Comparison of ENCODE assay signal across 19 cellular contexts in the genomic region with DNA sequence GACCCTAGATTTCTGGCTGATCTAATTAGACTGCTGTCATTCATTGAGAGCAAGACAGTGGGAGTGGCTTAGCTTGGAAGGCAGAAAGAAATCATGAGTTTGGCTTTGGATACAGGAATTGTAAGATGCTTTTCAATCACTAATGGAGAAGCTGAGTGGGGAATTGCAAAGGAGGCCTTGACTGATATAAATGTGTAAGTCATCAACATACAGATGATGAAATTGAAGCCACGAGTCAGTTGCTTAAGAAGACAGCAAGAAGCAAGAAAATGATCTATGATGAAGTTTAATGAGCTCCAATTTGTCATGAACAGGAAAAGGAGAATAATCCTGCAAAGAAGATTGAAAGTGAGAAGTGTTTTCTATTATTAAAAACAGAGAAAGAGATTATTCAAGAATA.
"Had no signal": no experiment of that assay in that cellular context is flagged by ENCODE, and none has a peak within 500 bp of the region (broad histone marks: within the 10 kb centered on the region; RNA-seq: fewer than 3 reads in every experiment).

No MANE protein-coding gene starts in this region.

- ATAC-seq: activated CD4-positive, alpha-beta T cell treated with anti-CD3 and anti-CD28 coated beads for 36 hours; gastrocnemius medialis; stimulated activated naive CD8-positive, alpha-beta T cell treated with anti-CD3 and anti-CD28 coated beads, Interleukin-15, amount 100 ng/mL, for 72 hours had no signal

- H3K9ac ChIP-seq: neural progenitor cell had no signal

- H3K4me3 Mint-ChIP-seq: activated CD4-positive, alpha-beta memory T cell treated with anti-CD3 and anti-CD28 coated beads, Interleukin-2, amount 10 ng/mL, durations not matched to agents 7 days and 5 days; activated CD4-positive, alpha-beta T cell treated with anti-CD3 and anti-CD28 coated beads for 36 hours; activated naive CD8-positive, alpha-beta T cell treated with anti-CD3 and anti-CD28 coated beads, Interleukin-2, amount 10 ng/mL, durations not matched to agents 7 days and 5 days; mesothelial cell of epicardium; neural progenitor cell; stimulated activated naive CD8-positive, alpha-beta T cell treated with anti-CD3 and anti-CD28 coated beads, Interleukin-15, amount 100 ng/mL, for 72 hours had no signal

- H3K36me3 Mint-ChIP-seq: activated naive CD8-positive, alpha-beta T cell treated with anti-CD3 and anti-CD28 coated beads, Interleukin-2, amount 10 ng/mL, durations not matched to agents 7 days and 5 days; mesothelial cell of epicardium; neural progenitor cell had no signal

- H3K36me3 ChIP-seq: gastrocnemius medialis, neural progenitor cell, ovary, thoracic aorta, uterus had no signal

- H3K9me3 Mint-ChIP-seq: activated CD4-positive, alpha-beta memory T cell treated with anti-CD3 and anti-CD28 coated beads, Interleukin-2, amount 10 ng/mL, durations not matched to agents 7 days and 5 days; activated naive CD8-positive, alpha-beta T cell treated with anti-CD3 and anti-CD28 coated beads, Interleukin-2, amount 10 ng/mL, durations not matched to agents 7 days and 5 days; neural progenitor cell; stimulated activated naive CD8-positive, alpha-beta T cell treated with anti-CD3 and anti-CD28 coated beads, Interleukin-15, amount 100 ng/mL, for 72 hours had no signal

- H3K4me1 Mint-ChIP-seq: activated CD4-positive, alpha-beta memory T cell treated with anti-CD3 and anti-CD28 coated beads, Interleukin-2, amount 10 ng/mL, durations not matched to agents 7 days and 5 days; activated CD4-positive, alpha-beta T cell treated with anti-CD3 and anti-CD28 coated beads for 36 hours; neural progenitor cell; stimulated activated naive CD8-positive, alpha-beta T cell treated with anti-CD3 and anti-CD28 coated beads, Interleukin-15, amount 100 ng/mL, for 72 hours had no signal

- H3K4me1 ChIP-seq: gastrocnemius medialis, uterus had no signal

- H3K27me3 ChIP-seq: gastrocnemius medialis, neural progenitor cell, ovary, uterus had no signal

- H3K27me3 Mint-ChIP-seq: activated CD4-positive, alpha-beta T cell treated with anti-CD3 and anti-CD28 coated beads for 36 hours; stimulated activated naive CD8-positive, alpha-beta T cell treated with anti-CD3 and anti-CD28 coated beads, Interleukin-15, amount 100 ng/mL, for 72 hours had no signal

- H3K9me3 ChIP-seq: gastrocnemius medialis, ovary, thoracic aorta, uterus had no signal

- DNase-seq: activated CD4-positive, alpha-beta memory T cell treated with anti-CD3 and anti-CD28 coated beads, Interleukin-2, amount 10 ng/mL, durations not matched to agents 7 days and 5 days; activated CD4-positive, alpha-beta T cell treated with anti-CD3 and anti-CD28 coated beads for 36 hours; activated gamma-delta T cell treated with Interleukin-2 at 50 U/mL for 16 hours; activated naive CD8-positive, alpha-beta T cell treated with anti-CD3 and anti-CD28 coated beads, Interleukin-2, amount 10 ng/mL, durations not matched to agents 7 days and 5 days; activated T-cell treated with anti-CD3 and anti-CD28 coated beads, Interleukin-2, amount 50 U/mL, for 48 hours; caudate nucleus; effector memory CD4-positive, alpha-beta T cell; erythroblast; gastrocnemius medialis; ovary; stimulated activated CD4-positive, alpha-beta T cell treated with anti-CD3 and anti-CD28 coated beads, Interleukin-15, amount 100 ng/mL, for 24 hours; stimulated activated CD4-positive, alpha-beta T cell treated with anti-CD3 and anti-CD28 coated beads, Interleukin-4, amount 100 ng/mL, for 24 hours; stimulated activated naive CD8-positive, alpha-beta T cell treated with anti-CD3 and anti-CD28 coated beads, Interleukin-15, amount 100 ng/mL, for 72 hours; T-helper 9 cell; uterus had no signal

- H2AFZ ChIP-seq: neural progenitor cell had no signal

- H3K27ac ChIP-seq: gastrocnemius medialis, neural progenitor cell, ovary, thoracic aorta, uterus, VCaP had no signal

- H3K4me2 ChIP-seq: neural progenitor cell had no signal

- H3K4me3 ChIP-seq: gastrocnemius medialis, neural progenitor cell, ovary, thoracic aorta, uterus had no signal

- H3K27ac Mint-ChIP-seq: activated CD4-positive, alpha-beta memory T cell treated with anti-CD3 and anti-CD28 coated beads, Interleukin-2, amount 10 ng/mL, durations not matched to agents 7 days and 5 days; activated CD4-positive, alpha-beta T cell treated with anti-CD3 and anti-CD28 coated beads for 36 hours; activated naive CD8-positive, alpha-beta T cell treated with anti-CD3 and anti-CD28 coated beads, Interleukin-2, amount 10 ng/mL, durations not matched to agents 7 days and 5 days; mesothelial cell of epicardium; neural progenitor cell; stimulated activated naive CD8-positive, alpha-beta T cell treated with anti-CD3 and anti-CD28 coated beads, Interleukin-15, amount 100 ng/mL, for 72 hours had no signal
